ENCODE assay signal across 16 cellular contexts in genomic region chr18:77105680-77106079, GRCh38. TPM values are rescaled to one million over a fixed set of nuclear protein-coding genes. Genes with fewer than 3 reads are reported as not detected.
DNase-seq lines count a peak whose midpoint lies in the region; ATAC-seq and TF ChIP-seq lines count a peak whose summit lies in the region.
"Had no signal": no experiment of that assay in that cellular context is flagged by ENCODE, and none has a peak within 500 bp of the region (broad histone marks: within the 10 kb centered on the region; RNA-seq: fewer than 3 reads in every experiment).

No MANE protein-coding gene starts in this region.

- ATAC-seq in IMR-90 (ENCODE audit: low read depth) = no peak
- ATAC-seq in GM21786 (IDR thresholded peaks at IDR 0.05; ENCODE audit: unreplicated experiment) = no peak
- ATAC-seq in GM18909 (IDR thresholded peaks at IDR 0.05; ENCODE audit: poor library complexity, unreplicated experiment) = no peak
- ATAC-seq: foreskin keratinocyte had no signal

- intact Hi-C loops in IMR-90 (cut with micrococcal nuclease) = loop anchor here (10.0 kb wide), 1 partner anchor 271 kb away; no protein-coding TSS in a partner anchor

- H3K27me3 ChIP-seq in BLaER1 treated with 17β-estradiol and CSF1 and Interleukin-3, amounts not matched to agents 10 nM and 100 nM = no peaks in the 10 kb centered on the region
- no peaks in the 10 kb centered on the region for H3K27me3 ChIP-seq in IMR-90 (ENCODE audit: control insufficient read depth, insufficient read depth, low read length)
- no peaks in the 10 kb centered on the region for H3K27me3 ChIP-seq in adipocyte (replicated peaks; ENCODE audit: control insufficient read depth, insufficient read depth, low read length)
- H3K27me3 ChIP-seq: ascending aorta, foreskin keratinocyte, stomach had no signal

- H3K23ac ChIP-seq in IMR-90 (ENCODE audit: low read depth, low read length) = no peak overlapping the region

- no peak for TF ChIP-seq CTCF in IMR-90 (conservative IDR thresholded peaks at IDR 0.05; ENCODE audit: low read depth, low read length)
- TF ChIP-seq CTCF in nephron (IDR thresholded peaks at IDR 0.05; ENCODE audit: unreplicated experiment in 3 of 3) = no peak

- peak overlapping the region in 9 of 11 experiments; percentile 29 to 90 (median 69); a peak in 12 of 22 replicates for H3K27ac ChIP-seq in BLaER1 treated with 17β-estradiol and CSF1 and Interleukin-3, amounts not matched to agents 10 nM and 100 nM
- H3K27ac ChIP-seq in IMR-90 (ENCODE audit: insufficient read depth, low read length) = no peak overlapping the region
- H3K27ac ChIP-seq: foreskin keratinocyte had no signal

- peaks cover 81 to 100% (median 100%) of the 10 kb centered on the region in 10 experiments for H3K4me1 ChIP-seq in BLaER1 treated with 17β-estradiol and CSF1 and Interleukin-3, amounts not matched to agents 10 nM and 100 nM
- peaks cover 40% of the 10 kb centered on the region for H3K4me1 ChIP-seq in IMR-90 (ENCODE audit: control insufficient read depth, insufficient read depth, low read length)
- H3K4me1 ChIP-seq in adipocyte (ENCODE audit: control insufficient read depth, insufficient read depth, low read length) = peaks cover 83% of the 10 kb centered on the region

- TF ChIP-seq RAD21 in IMR-90 (IDR thresholded peaks at IDR 0.05; ENCODE audit: low read length) = no peak

- H2BK15ac ChIP-seq in IMR-90 (ENCODE audit: low read depth, low read length) = peak overlapping the region; percentile 29; the same call in 1 of the 3 replicates

- peaks cover 30% of the 10 kb centered on the region for H3K9me1 ChIP-seq in IMR-90 (ENCODE audit: insufficient read depth, low read length)

- H2AK5ac ChIP-seq in IMR-90 (ENCODE audit: low read depth, low read length) = peak overlapping the region; percentile 67; the same call in 1 of the 2 replicates

- no peak overlapping the region for H3K4me3 ChIP-seq in BLaER1 treated with 17β-estradiol and CSF1 and Interleukin-3, amounts not matched to agents 10 nM and 100 nM
- no peak overlapping the region for H3K4me3 ChIP-seq in IMR-90 (ENCODE audit: insufficient read depth, low read depth, low read length)
- H3K4me3 ChIP-seq in adipocyte (ENCODE audit: low read length) = peak overlapping the region; percentile 55
- H3K4me3 ChIP-seq: stomach had no signal

- 90% methylated on average over 2 of the region's 3 CpGs; no CpG with 5 or more reads in 1 of the 2 experiments for WGBS in IMR-90 (ENCODE audit: extremely low coverage in 2 of 2, insufficient read length in 1 of 2), 2 experiments

- DNase-seq in IMR-90 (no peak), adipocyte (ENCODE audit: low read depth) (no peak), NCI-H510A treated with DMSO at 0.1 percent for 48 hours (lab: John Stamatoyannopoulos, UW) (no peak), NCI-H2196 treated with DMSO at 0.1 percent for 48 hours (lab: John Stamatoyannopoulos, UW; ENCODE audit: unreplicated experiment) (no peak)
- DNase-seq: foreskin keratinocyte; HFFc6; NCI-H1048; NCI-H2227 treated with DMSO at 0.1 percent for 48 hours; stimulated activated CD4-positive, alpha-beta T cell treated with anti-CD3 and anti-CD28 coated beads, Interleukin-2, amount 100 ng/mL, for 48 hours; stomach had no signal

- H3K27ac Mint-ChIP-seq in nephron = peak overlapping the region; percentile 83 to 100 (median 97)
- H3K27ac Mint-ChIP-seq: progenitor cell of endocrine pancreas had no signal

- no peak overlapping the region for H2AFZ ChIP-seq in IMR-90 (replicated peaks; ENCODE audit: low read length, poor library complexity)

- H2AK9ac ChIP-seq in IMR-90 (replicated peaks; ENCODE audit: low read depth, low read length, poor library complexity) = no peak overlapping the region

- no peak for TF ChIP-seq POLR2A in IMR-90 (IDR thresholded peaks at IDR 0.05; ENCODE audit: low read depth, low read length)

- peak overlapping the region; percentile 64 to 97 (median 85); a peak in 18 of 22 replicates for H3K4me2 ChIP-seq in BLaER1 treated with 17β-estradiol and CSF1 and Interleukin-3, amounts not matched to agents 10 nM and 100 nM
- no peak overlapping the region for H3K4me2 ChIP-seq in IMR-90 (ENCODE audit: low read depth, low read length)

- H3K9me3 Mint-ChIP-seq in nephron = no peaks in the 10 kb centered on the region
- H3K9me3 Mint-ChIP-seq: HFFc6 had no signal

- peaks cover 96% of the 10 kb centered on the region for H3K4me1 Mint-ChIP-seq in nephron

- H3K4me3 Mint-ChIP-seq in nephron = peak overlapping the region in 1 of 3 experiments; percentile 13
- H3K4me3 Mint-ChIP-seq: HFFc6 had no signal

- peak overlapping the region; percentile 44 for H2BK120ac ChIP-seq in IMR-90 (ENCODE audit: low read depth, low read length)

- dilution Hi-C loops in IMR-90 (cut with HindIII; ENCODE audit: low sequenced_read_pairs, unreplicated experiment) = no loop called here

- H3K18ac ChIP-seq in IMR-90 (ENCODE audit: low read depth, low read length) = peak overlapping the region; percentile 35

- CTCF ChIA-PET in IMR-90 (lab: Yijun Ruan, JAX) = interaction anchor here (0.7 kb wide), 1 partner anchor 103 kb away, joined by 3 read pairs; no protein-coding TSS in a partner anchor

- H3K9ac ChIP-seq in BLaER1 treated with 17β-estradiol and CSF1 and Interleukin-3, amounts not matched to agents 10 nM and 100 nM = no peak overlapping the region
- H3K9ac ChIP-seq in IMR-90 (ENCODE audit: low read depth, low read length) (no peak overlapping the region), adipocyte (ENCODE audit: low read length) (peak overlapping the region; percentile 88)

- no peak overlapping the region for H4K91ac ChIP-seq in IMR-90 (ENCODE audit: insufficient read depth, low read depth, low read length)

- H3K79me1 ChIP-seq in IMR-90 (ENCODE audit: low read depth in 1 of 2, low read length in 2 of 2) = peaks cover 0 to 30% of the 10 kb centered on the region in 2 experiments; a peak in 2 of 4 replicates

- no peak overlapping the region for H3K56ac ChIP-seq in IMR-90 (ENCODE audit: extremely low read depth, insufficient read depth, low read length)

- H3K9me3 ChIP-seq in BLaER1 treated with 17β-estradiol and CSF1 and Interleukin-3, amounts not matched to agents 10 nM and 100 nM (replicated peaks in 1 of 11) = peaks cover 0 to 5% (median 0%) of the 10 kb centered on the region in 11 experiments; a peak in 1 of 22 replicates
- no peaks in the 10 kb centered on the region for H3K9me3 ChIP-seq in IMR-90 (ENCODE audit: control insufficient read depth, insufficient read depth, low read length)
- no peaks in the 10 kb centered on the region for H3K9me3 ChIP-seq in adipocyte (ENCODE audit: control insufficient read depth, low read length)
- H3K9me3 ChIP-seq: ascending aorta, stomach had no signal

- POLR2A ChIA-PET in IMR-90 (lab: Charles Lee; ENCODE audit: unreplicated experiment) = no interaction called here

- H3K27me3 Mint-ChIP-seq in nephron (ENCODE audit: low read depth) = no peaks in the 10 kb centered on the region
- H3K27me3 Mint-ChIP-seq: progenitor cell of endocrine pancreas had no signal

- no TSS peak for BruUV-seq in IMR-90 (replicated peaks; lab: Mats Ljungman, UMichigan)

- H3K14ac ChIP-seq in IMR-90 (replicated peaks; ENCODE audit: low read depth, low read length) = peak overlapping the region; percentile 53

- no peak overlapping the region for H4K8ac ChIP-seq in IMR-90 (ENCODE audit: low read depth in 2 of 2, low read length in 2 of 2)

- no peak overlapping the region for H2BK5ac ChIP-seq in IMR-90 (ENCODE audit: low read depth, low read length, poor library complexity, severe bottlenecking)

- peak overlapping the region; percentile 75 for H2BK20ac ChIP-seq in IMR-90 (ENCODE audit: low read depth, low read length)

- H3K36me3 ChIP-seq in BLaER1 treated with 17β-estradiol and CSF1 and Interleukin-3, amounts not matched to agents 10 nM and 100 nM = peaks cover 41 to 80% (median 67%) of the 10 kb centered on the region in 11 experiments
- no peaks in the 10 kb centered on the region for H3K36me3 ChIP-seq in IMR-90 (ENCODE audit: control insufficient read depth, insufficient read depth, low read length)
- no peaks in the 10 kb centered on the region for H3K36me3 ChIP-seq in adipocyte (ENCODE audit: control insufficient read depth, insufficient read depth, low read length, severe bottlenecking)

- peak overlapping the region; percentile 93; the same call in 1 of the 2 replicates for H3K4ac ChIP-seq in IMR-90 (ENCODE audit: low read depth, low read length)

- peak overlapping the region; percentile 14; the same call in 1 of the 2 replicates for H4K5ac ChIP-seq in IMR-90 (ENCODE audit: low read depth, low read length)

- in situ Hi-C loops in IMR-90 (cut with MboI; ENCODE audit: low sequenced_read_pairs) = loop anchor here (25.0 kb wide), 1 partner anchor 643 kb away; no protein-coding TSS in a partner anchor

- no peaks in the 10 kb centered on the region for H3K36me3 Mint-ChIP-seq in nephron (ENCODE audit: low read depth)

- peaks cover 0 to 79% (median 40%) of the 10 kb centered on the region in 11 experiments; a peak in 17 of 22 replicates for H4K20me1 ChIP-seq in BLaER1 treated with 17β-estradiol and CSF1 and Interleukin-3, amounts not matched to agents 10 nM and 100 nM
- H4K20me1 ChIP-seq in IMR-90 (ENCODE audit: insufficient read depth, low read length) = no peaks in the 10 kb centered on the region

TF ChIP-seq in IMR-90, 13 proteins besides CTCF, POLR2A, EP300 and RAD21 (continues in another document):
- no peak for TF ChIP-seq SMC3 (IDR thresholded peaks at IDR 0.05; ENCODE audit: low read depth, low read length)
- no peak for TF ChIP-seq RFX5 (IDR thresholded peaks at IDR 0.05; ENCODE audit: low read depth, low read length)
- no peak for TF ChIP-seq MXI1 (IDR thresholded peaks at IDR 0.05; ENCODE audit: borderline replicate concordance, low read depth, low read length)
- no peak for TF ChIP-seq FOS (IDR thresholded peaks at IDR 0.05; ENCODE audit: low read depth, low read length)
- TF ChIP-seq, protein P1, sequence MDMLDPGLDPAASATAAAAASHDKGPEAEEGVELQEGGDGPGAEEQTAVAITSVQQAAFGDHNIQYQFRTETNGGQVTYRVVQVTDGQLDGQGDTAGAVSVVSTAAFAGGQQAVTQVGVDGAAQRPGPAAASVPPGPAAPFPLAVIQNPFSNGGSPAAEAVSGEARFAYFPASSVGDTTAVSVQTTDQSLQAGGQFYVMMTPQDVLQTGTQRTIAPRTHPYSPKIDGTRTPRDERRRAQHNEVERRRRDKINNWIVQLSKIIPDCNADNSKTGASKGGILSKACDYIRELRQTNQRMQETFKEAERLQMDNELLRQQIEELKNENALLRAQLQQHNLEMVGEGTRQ (IDR thresholded peaks at IDR 0.05; ENCODE audit: low read depth, low read length) = no peak
- TF ChIP-seq CEBPB (IDR thresholded peaks at IDR 0.05; ENCODE audit: low read depth, low read length) = no peak

RNA-seq across cellular contexts. Expression of gene MBP, which starts 26.9 kb away (rescaled TPM):
- total RNA-seq in IMR-90 (2012; rRNA removed) = 0.90 and 1.4 TPM in 2 replicates
- 0.72 and 0.75 TPM in 2 replicates for polyA plus RNA-seq in IMR-90 (2012; rRNA removed)
- 0.52 and 0.82 TPM in 2 replicates for polyA plus RNA-seq in IMR-90 (2012; cell fraction: cytosol; rRNA removed)
- 1.2 and 2.2 TPM in 2 replicates for polyA plus RNA-seq in IMR-90 (2012; cell fraction: nucleus; rRNA removed; ENCODE audit: low replicate concordance)
